17 cellular contexts compared by ENCODE assay signal in the genomic region with DNA sequence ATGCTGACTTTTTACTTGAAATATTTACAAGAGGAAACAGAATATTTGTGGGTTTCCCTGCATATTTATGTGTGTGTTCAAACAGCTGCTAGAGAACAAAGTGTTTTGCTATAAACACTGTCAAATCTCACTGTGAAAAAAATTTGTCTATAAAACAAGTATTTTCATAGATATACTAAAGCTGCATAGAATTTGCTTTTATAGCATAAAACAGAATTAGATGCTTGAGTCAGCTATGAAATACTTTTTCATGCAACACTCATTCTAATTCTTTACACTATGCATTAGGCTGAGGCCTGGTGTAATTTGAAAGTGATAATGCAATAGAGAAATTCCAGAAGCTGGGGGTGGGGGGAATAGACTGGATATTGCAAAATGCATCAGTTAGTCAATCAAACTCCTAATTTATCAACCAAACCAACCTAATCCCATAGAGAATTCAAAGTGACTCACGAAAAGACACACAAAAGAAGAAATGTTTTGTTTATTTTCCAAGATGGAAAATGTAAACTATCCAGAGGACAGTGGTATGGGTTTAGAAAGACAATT.
DNase-seq lines count a peak whose midpoint lies in the region; ATAC-seq and TF ChIP-seq lines count a peak whose summit lies in the region.
"Had no signal": no experiment of that assay in that cellular context is flagged by ENCODE, and none has a peak within 500 bp of the region (broad histone marks: within the 10 kb centered on the region; RNA-seq: fewer than 3 reads in every experiment).

No MANE protein-coding gene starts in this region.

- no peaks in the 10 kb centered on the region for H3K36me3 ChIP-seq in ACC112 (ENCODE audit: insufficient read depth, low read length)
- H3K36me3 ChIP-seq in brain microvascular endothelial cell (replicated peaks) = no peaks in the 10 kb centered on the region

- H2AFZ ChIP-seq in ACC112 (ENCODE audit: low read length, unreplicated experiment) = peak overlapping the region; percentile 27
- H2AFZ ChIP-seq: PC-9 had no signal

- H3K27me3 ChIP-seq in ACC112 (ENCODE audit: insufficient read depth, low read length) (no peaks in the 10 kb centered on the region), brain microvascular endothelial cell (replicated peaks) (no peaks in the 10 kb centered on the region)

- H3K4me3 ChIP-seq in ACC112 (ENCODE audit: low read depth, low read length) (no peak overlapping the region), HFF-Myc (replicated peaks; ENCODE audit: low read depth, low read length) (no peak overlapping the region), brain microvascular endothelial cell (ENCODE audit: low read depth, low read length) (no peak overlapping the region)
- H3K4me3 ChIP-seq: PC-9 had no signal

- in situ Hi-C loops in brain microvascular endothelial cell (cut with HindIII; ENCODE audit: low pct_ligation_motif_present, low sequenced_read_pairs) = no loop called here

- ATAC-seq in sciatic nerve = no peak
- ATAC-seq in stimulated activated naive CD8-positive, alpha-beta T cell treated with anti-CD3 and anti-CD28 coated beads, Interleukin-15, amount 100 ng/mL, for 72 hours = no peak
- ATAC-seq: WTC11 had no signal

- H3K79me2 ChIP-seq in ACC112 (ENCODE audit: control insufficient read depth, insufficient read depth, low read length, unreplicated experiment) = no peaks in the 10 kb centered on the region

- H3K4me1 Mint-ChIP-seq in stimulated activated naive CD8-positive, alpha-beta T cell treated with anti-CD3 and anti-CD28 coated beads, Interleukin-15, amount 100 ng/mL, for 72 hours = no peaks in the 10 kb centered on the region
- H3K4me1 Mint-ChIP-seq in activated naive CD4-positive, alpha-beta T cell treated with anti-CD3 and anti-CD28 coated beads for 36 hours (ENCODE audit: low read depth) = no peaks in the 10 kb centered on the region

- peak overlapping the region; percentile 76 for H3K27ac ChIP-seq in ACC112 (ENCODE audit: low read depth, low read length)
- H3K27ac ChIP-seq in brain microvascular endothelial cell = no peak overlapping the region
- H3K27ac ChIP-seq: PC-9 had no signal

- DNase-seq in HFF-Myc (ENCODE audit: extremely low read depth, low read depth) (peak; percentile 26), brain microvascular endothelial cell (peak; percentile 40), foreskin melanocyte (peak; percentile 15), sciatic nerve (ENCODE audit: low spot score) (no peak), HUDEP-2 (lab: John Stamatoyannopoulos, UW; ENCODE audit: unreplicated experiment in 76 of 76) (no peak)
- no peak for DNase-seq in stimulated activated naive CD8-positive, alpha-beta T cell treated with anti-CD3 and anti-CD28 coated beads, Interleukin-15, amount 100 ng/mL, for 72 hours
- no peak for DNase-seq in activated naive CD4-positive, alpha-beta T cell treated with anti-CD3 and anti-CD28 coated beads for 36 hours
- DNase-seq: activated gamma-delta T cell; effector memory CD4-positive, alpha-beta T cell; head of caudate nucleus; midbrain; MM.1S; NCI-H2029; PC-9 had no signal

- CTCF ChIA-PET in activated naive CD4-positive, alpha-beta T cell treated with anti-CD3 and anti-CD28 coated beads for 36 hours (lab: Charles Lee) = no interaction called here

- H3K27me3 Mint-ChIP-seq in stimulated activated naive CD8-positive, alpha-beta T cell treated with anti-CD3 and anti-CD28 coated beads, Interleukin-15, amount 100 ng/mL, for 72 hours = no peaks in the 10 kb centered on the region
- H3K27me3 Mint-ChIP-seq in activated naive CD4-positive, alpha-beta T cell treated with anti-CD3 and anti-CD28 coated beads for 36 hours (ENCODE audit: low read depth) = no peaks in the 10 kb centered on the region
- H3K27me3 Mint-ChIP-seq: brain had no signal

- H3K9me3 Mint-ChIP-seq in stimulated activated naive CD8-positive, alpha-beta T cell treated with anti-CD3 and anti-CD28 coated beads, Interleukin-15, amount 100 ng/mL, for 72 hours = peaks cover 0 to 5% of the 10 kb centered on the region in 2 donors
- no peaks in the 10 kb centered on the region for H3K9me3 Mint-ChIP-seq in activated naive CD4-positive, alpha-beta T cell treated with anti-CD3 and anti-CD28 coated beads for 36 hours
- H3K9me3 Mint-ChIP-seq: brain, WTC11 had no signal

- intact Hi-C loops in sciatic nerve (cut with DNase I) = no loop called here
- intact Hi-C loops in activated naive CD4-positive, alpha-beta T cell treated with anti-CD3 and anti-CD28 coated beads for 36 hours (cut with micrococcal nuclease) = no loop called here

- no peak overlapping the region for H3K27ac Mint-ChIP-seq in stimulated activated naive CD8-positive, alpha-beta T cell treated with anti-CD3 and anti-CD28 coated beads, Interleukin-15, amount 100 ng/mL, for 72 hours
- H3K27ac Mint-ChIP-seq in activated naive CD4-positive, alpha-beta T cell treated with anti-CD3 and anti-CD28 coated beads for 36 hours = no peak overlapping the region
- H3K27ac Mint-ChIP-seq: WTC11 had no signal

- TF ChIP-seq CTCF in HFF-Myc (IDR thresholded peaks at IDR 0.05; ENCODE audit: low read depth, low read length, missing control alignments) (no peak), brain microvascular endothelial cell (IDR thresholded peaks at IDR 0.05; ENCODE audit: low read depth, low read length, missing control alignments) (no peak)

- peaks cover 36% of the 10 kb centered on the region for H3K4me1 ChIP-seq in ACC112 (ENCODE audit: control insufficient read depth, insufficient read depth, low read length, unreplicated experiment)

- no peak overlapping the region for H3K4me3 Mint-ChIP-seq in stimulated activated naive CD8-positive, alpha-beta T cell treated with anti-CD3 and anti-CD28 coated beads, Interleukin-15, amount 100 ng/mL, for 72 hours
- no peak overlapping the region for H3K4me3 Mint-ChIP-seq in activated naive CD4-positive, alpha-beta T cell treated with anti-CD3 and anti-CD28 coated beads for 36 hours
- H3K4me3 Mint-ChIP-seq: brain, WTC11 had no signal

- H3K36me3 Mint-ChIP-seq in activated naive CD4-positive, alpha-beta T cell treated with anti-CD3 and anti-CD28 coated beads for 36 hours (ENCODE audit: low read depth) = no peaks in the 10 kb centered on the region
- H3K36me3 Mint-ChIP-seq: brain, WTC11 had no signal

Comparison
In these comparisons a context has a peak if more than half of its experiments do, and no peak if none do; other contexts are left out.
1. DNase-seq: peak in HFF-Myc (single experiment), brain microvascular endothelial cell (single experiment) and foreskin melanocyte (single experiment); none in sciatic nerve (single experiment), stimulated activated naive CD8-positive, alpha-beta T cell treated with anti-CD3 and anti-CD28 coated beads, Interleukin-15, amount 100 ng/mL, for 72 hours (0 of 2), HUDEP-2 (0 of 76) and activated naive CD4-positive, alpha-beta T cell treated with anti-CD3 and anti-CD28 coated beads for 36 hours (single experiment).